Comparison of ENCODE assay signal across 33 cellular contexts in the genomic region with DNA sequence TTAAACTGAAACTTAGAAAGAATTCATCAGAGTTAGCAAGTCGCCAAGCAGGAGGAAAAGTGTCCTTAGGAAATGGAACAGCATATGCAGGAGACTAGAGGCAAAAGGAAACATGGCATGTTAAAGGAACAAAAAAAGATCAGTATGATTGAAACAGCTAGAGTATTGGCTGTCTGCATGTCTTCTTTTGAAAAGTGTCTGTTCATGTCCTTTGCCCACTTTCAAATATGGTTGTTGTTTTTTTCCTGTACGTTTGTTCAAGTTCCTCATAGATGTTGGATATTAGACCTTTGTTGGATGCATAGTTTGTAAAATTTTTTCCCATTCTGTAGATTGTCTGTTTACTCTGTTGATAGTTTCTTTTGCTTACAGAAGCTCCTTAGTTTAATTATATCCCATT.
"Had no signal": no experiment of that assay in that cellular context is flagged by ENCODE, and none has a peak within 500 bp of the region (broad histone marks: within the 10 kb centered on the region; RNA-seq: fewer than 3 reads in every experiment).

No MANE protein-coding gene starts in this region.

- DNase-seq: Karpas-422, Kasumi-1, MG63, MM.1S, MV-4-11, NCI-H1048, NCI-H1092, NCI-H1092 treated with DMSO at 0.1 percent for 48 hours, NCI-H1105, NCI-H1105 treated with DMSO at 0.1 percent for 48 hours, NCI-H1417, NCI-H1417 treated with DMSO at 0.1 percent for 48 hours, NCI-H1436, NCI-H1436 treated with DMSO at 0.1 percent for 48 hours, NCI-H146, NCI-H1694, NCI-H1694 treated with DMSO at 0.1 percent for 48 hours, NCI-H187, NCI-H187 treated with DMSO at 0.1 percent for 48 hours, NCI-H1930, NCI-H2029, NCI-H2029 treated with DMSO at 0.1 percent for 48 hours, NCI-H2081, NCI-H2081 treated with DMSO at 0.1 percent for 48 hours, NCI-H2107, NCI-H2171, NCI-H2171 treated with DMSO at 0.1 percent for 48 hours, NCI-H2227 treated with DMSO at 0.1 percent for 48 hours, NCI-H226, NCI-H345, NCI-H446, NCI-H446 treated with DMSO at 0.1 percent for 48 hours, NCI-H510A had no signal
